ENCODE assay signal across 8 cellular contexts in the genomic region with DNA sequence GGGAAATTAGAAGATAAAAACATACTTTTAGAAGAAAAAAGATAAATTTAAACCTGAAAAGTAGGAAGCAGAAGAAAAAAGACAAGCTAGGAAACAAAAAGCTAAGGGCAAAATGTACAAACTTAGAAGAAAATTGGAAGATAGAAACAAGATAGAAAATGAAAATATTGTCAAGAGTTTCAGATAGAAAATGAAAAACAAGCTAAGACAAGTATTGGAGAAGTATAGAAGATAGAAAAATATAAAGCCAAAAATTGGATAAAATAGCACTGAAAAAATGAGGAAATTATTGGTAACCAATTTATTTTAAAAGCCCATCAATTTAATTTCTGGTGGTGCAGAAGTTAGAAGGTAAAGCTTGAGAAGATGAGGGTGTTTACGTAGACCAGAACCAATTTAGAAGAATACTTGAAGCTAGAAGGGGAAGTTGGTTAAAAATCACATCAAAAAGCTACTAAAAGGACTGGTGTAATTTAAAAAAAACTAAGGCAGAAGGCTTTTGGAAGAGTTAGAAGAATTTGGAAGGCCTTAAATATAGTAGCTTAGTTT. TPM values are rescaled to one million over a fixed set of nuclear protein-coding genes. Genes with fewer than 3 reads are reported as not detected.
A peak's percentile ranks its signal among the peaks of the same experiment; 100 is the strongest.
DNase-seq lines count a peak whose midpoint lies in the region; ATAC-seq and TF ChIP-seq lines count a peak whose summit lies in the region.

No MANE protein-coding gene starts in this region.

- H3K4me3 ChIP-seq in liver (ENCODE audit: low read depth in 1 of 3, low read length in 3 of 3) (peak overlapping the region; percentile 67 to 100 (median 85)), tibial nerve (peak overlapping the region; percentile 63 to 76 (median 70))

- peak overlapping the region; percentile 99 for H3K27ac ChIP-seq in angular gyrus (ENCODE audit: low read depth, low read length)
- H3K27ac ChIP-seq in liver (ENCODE audit: low read depth in 1 of 2, low read length in 2 of 2), result peak overlapping the region; percentile 100
- peak overlapping the region; percentile 93 to 99 (median 94) for H3K27ac ChIP-seq in tibial nerve

- TF ChIP-seq RAD21 in liver (IDR thresholded peaks at IDR 0.05), result no peak

- peak overlapping the region; percentile 100 for H3K9ac ChIP-seq in liver (ENCODE audit: low read depth in 1 of 2, low read length in 2 of 2)

- ATAC-seq in GM21390 (IDR thresholded peaks at IDR 0.05; ENCODE audit: unreplicated experiment), result no peak

- H3K27me3 ChIP-seq in liver (ENCODE audit: control insufficient read depth in 4 of 4, insufficient read depth in 4 of 4, low read length in 3 of 4) (no peaks in the 10 kb centered on the region), tibial nerve (no peaks in the 10 kb centered on the region)

- WGBS in liver, result 1% methylated on average over 1 of the region's 1 CpG
- WGBS in tibial nerve, 2 donors, result 0% methylated on average over 1 of the region's 1 CpG

- TF ChIP-seq CTCF in liver (IDR thresholded peaks at IDR 0.05; ENCODE audit: low read depth, low read length, missing input control), result no peak
- no peak for TF ChIP-seq CTCF in tibial nerve (IDR thresholded peaks at IDR 0.05)

- in situ Hi-C loops in KBM-7 (cut with MboI; ENCODE audit: low pct_unique_long_range_greater_than_20kb, low sequenced_read_pairs), result no loop called here

- no peak for TF ChIP-seq EP300 in tibial nerve (IDR thresholded peaks at IDR 0.05)

- H3K36me3 ChIP-seq in liver (ENCODE audit: control insufficient read depth in 4 of 4, insufficient read depth in 3 of 4, low read depth in 1 of 4, low read length in 3 of 4) (peaks cover 3 to 31% (median 11%) of the 10 kb centered on the region in 4 donors), tibial nerve (peaks cover 8 to 38% (median 24%) of the 10 kb centered on the region in 3 donors)

- TF ChIP-seq POLR2A in tibial nerve (IDR thresholded peaks at IDR 0.05), result no peak

- H3K9me3 ChIP-seq in liver (ENCODE audit: control insufficient read depth in 4 of 4, low read length in 3 of 4) (no peaks in the 10 kb centered on the region), tibial nerve (no peaks in the 10 kb centered on the region)

- peaks cover 3 to 30% (median 18%) of the 10 kb centered on the region in 4 donors for H3K4me1 ChIP-seq in liver (ENCODE audit: control insufficient read depth in 4 of 4, insufficient read depth in 4 of 4, low read length in 3 of 4)
- H3K4me1 ChIP-seq in tibial nerve, result peaks cover 0 to 24% (median 18%) of the 10 kb centered on the region in 4 donors

- peak; percentile 7 for DNase-seq in NCI-H748 treated with DMSO at 0.1 percent for 48 hours (lab: John Stamatoyannopoulos, UW)
- DNase-seq in NCI-H748 (lab: John Stamatoyannopoulos, UW; ENCODE audit: unreplicated experiment), result no peak
- DNase-seq in tibial nerve (ENCODE audit: low spot score in 2 of 2), result no peak
- DNase-seq in cerebellum (ENCODE audit: low spot score), result no peak
- no peak for DNase-seq in KBM-7

TF ChIP-seq in liver, 16 proteins besides CTCF, POLR2A, EP300 and RAD21:
- no peak for TF ChIP-seq JUND (IDR thresholded peaks at IDR 0.05)
- TF ChIP-seq YY1 (IDR thresholded peaks at IDR 0.05), result no peak
- TF ChIP-seq, protein P1, sequence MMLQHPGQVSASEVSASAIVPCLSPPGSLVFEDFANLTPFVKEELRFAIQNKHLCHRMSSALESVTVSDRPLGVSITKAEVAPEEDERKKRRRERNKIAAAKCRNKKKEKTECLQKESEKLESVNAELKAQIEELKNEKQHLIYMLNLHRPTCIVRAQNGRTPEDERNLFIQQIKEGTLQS (IDR thresholded peaks at IDR 0.05), result no peak
- no peak for TF ChIP-seq RXRA (IDR thresholded peaks at IDR 0.05)
- TF ChIP-seq FOXA1 (IDR thresholded peaks at IDR 0.05), result no peak
- TF ChIP-seq, protein P2, sequence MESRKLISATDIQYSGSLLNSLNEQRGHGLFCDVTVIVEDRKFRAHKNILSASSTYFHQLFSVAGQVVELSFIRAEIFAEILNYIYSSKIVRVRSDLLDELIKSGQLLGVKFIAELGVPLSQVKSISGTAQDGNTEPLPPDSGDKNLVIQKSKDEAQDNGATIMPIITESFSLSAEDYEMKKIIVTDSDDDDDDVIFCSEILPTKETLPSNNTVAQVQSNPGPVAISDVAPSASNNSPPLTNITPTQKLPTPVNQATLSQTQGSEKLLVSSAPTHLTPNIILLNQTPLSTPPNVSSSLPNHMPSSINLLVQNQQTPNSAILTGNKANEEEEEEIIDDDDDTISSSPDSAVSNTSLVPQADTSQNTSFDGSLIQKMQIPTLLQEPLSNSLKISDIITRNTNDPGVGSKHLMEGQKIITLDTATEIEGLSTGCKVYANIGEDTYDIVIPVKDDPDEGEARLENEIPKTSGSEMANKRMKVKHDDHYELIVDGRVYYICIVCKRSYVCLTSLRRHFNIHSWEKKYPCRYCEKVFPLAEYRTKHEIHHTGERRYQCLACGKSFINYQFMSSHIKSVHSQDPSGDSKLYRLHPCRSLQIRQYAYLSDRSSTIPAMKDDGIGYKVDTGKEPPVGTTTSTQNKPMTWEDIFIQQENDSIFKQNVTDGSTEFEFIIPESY (IDR thresholded peaks at IDR 0.05), result no peak
- TF ChIP-seq SP1 (IDR thresholded peaks at IDR 0.05), result no peak
- TF ChIP-seq HNF4G (IDR thresholded peaks at IDR 0.05), result no peak
- TF ChIP-seq, protein P3, sequence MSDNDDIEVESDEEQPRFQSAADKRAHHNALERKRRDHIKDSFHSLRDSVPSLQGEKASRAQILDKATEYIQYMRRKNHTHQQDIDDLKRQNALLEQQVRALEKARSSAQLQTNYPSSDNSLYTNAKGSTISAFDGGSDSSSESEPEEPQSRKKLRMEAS (IDR thresholded peaks at IDR 0.05), result no peak
- TF ChIP-seq HNF4A (conservative IDR thresholded peaks at IDR 0.05), result no peak
- no peak for TF ChIP-seq NR2F2 (IDR thresholded peaks at IDR 0.05)
- TF ChIP-seq EGR1 (IDR thresholded peaks at IDR 0.05; ENCODE audit: low read depth in 2 of 2), result no peak
- TF ChIP-seq, protein P4, sequence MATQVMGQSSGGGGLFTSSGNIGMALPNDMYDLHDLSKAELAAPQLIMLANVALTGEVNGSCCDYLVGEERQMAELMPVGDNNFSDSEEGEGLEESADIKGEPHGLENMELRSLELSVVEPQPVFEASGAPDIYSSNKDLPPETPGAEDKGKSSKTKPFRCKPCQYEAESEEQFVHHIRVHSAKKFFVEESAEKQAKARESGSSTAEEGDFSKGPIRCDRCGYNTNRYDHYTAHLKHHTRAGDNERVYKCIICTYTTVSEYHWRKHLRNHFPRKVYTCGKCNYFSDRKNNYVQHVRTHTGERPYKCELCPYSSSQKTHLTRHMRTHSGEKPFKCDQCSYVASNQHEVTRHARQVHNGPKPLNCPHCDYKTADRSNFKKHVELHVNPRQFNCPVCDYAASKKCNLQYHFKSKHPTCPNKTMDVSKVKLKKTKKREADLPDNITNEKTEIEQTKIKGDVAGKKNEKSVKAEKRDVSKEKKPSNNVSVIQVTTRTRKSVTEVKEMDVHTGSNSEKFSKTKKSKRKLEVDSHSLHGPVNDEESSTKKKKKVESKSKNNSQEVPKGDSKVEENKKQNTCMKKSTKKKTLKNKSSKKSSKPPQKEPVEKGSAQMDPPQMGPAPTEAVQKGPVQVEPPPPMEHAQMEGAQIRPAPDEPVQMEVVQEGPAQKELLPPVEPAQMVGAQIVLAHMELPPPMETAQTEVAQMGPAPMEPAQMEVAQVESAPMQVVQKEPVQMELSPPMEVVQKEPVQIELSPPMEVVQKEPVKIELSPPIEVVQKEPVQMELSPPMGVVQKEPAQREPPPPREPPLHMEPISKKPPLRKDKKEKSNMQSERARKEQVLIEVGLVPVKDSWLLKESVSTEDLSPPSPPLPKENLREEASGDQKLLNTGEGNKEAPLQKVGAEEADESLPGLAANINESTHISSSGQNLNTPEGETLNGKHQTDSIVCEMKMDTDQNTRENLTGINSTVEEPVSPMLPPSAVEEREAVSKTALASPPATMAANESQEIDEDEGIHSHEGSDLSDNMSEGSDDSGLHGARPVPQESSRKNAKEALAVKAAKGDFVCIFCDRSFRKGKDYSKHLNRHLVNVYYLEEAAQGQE (IDR thresholded peaks at IDR 0.05), result no peak
- TF ChIP-seq GABPA (IDR thresholded peaks at IDR 0.05 in 1 of 2, conservative IDR thresholded peaks at IDR 0.05 in 1 of 2), result no peak
- TF ChIP-seq TAF1 (conservative IDR thresholded peaks at IDR 0.05), result no peak
- no peak for TF ChIP-seq FOXA2 (IDR thresholded peaks at IDR 0.05)

RNA-seq across cellular contexts. Expression of a gene that starts 0.9 kb away (rescaled TPM):
- total RNA-seq in liver (1,000 to 10,000 TPM; 3,688 to 8,306 TPM), tibial nerve (over 10,000 TPM; 20,649 to 23,532 (median 22,230) TPM), cerebellum (17,703 TPM)
- polyA plus RNA-seq in liver, result 1,000 to 10,000 TPM in 1 of 2 donors, 10 to 100 TPM in 1; 11.9 to 3,868 TPM

RNA-seq across cellular contexts. Expression of a gene that starts 25.1 kb away (rescaled TPM):
- 10 to 100 TPM; 33.7 to 59.5 TPM for total RNA-seq in liver
- polyA plus RNA-seq in liver, result 10 to 100 TPM; 45.6 to 62.0 TPM
- total RNA-seq in tibial nerve, result 100 to 1,000 TPM; 109 to 128 (median 112) TPM
- 30.7 TPM for total RNA-seq in cerebellum

RNA-seq across cellular contexts. Expression of a gene that starts 58.4 kb away (rescaled TPM):
- 10 to 100 TPM; 16.0 to 17.9 TPM for total RNA-seq in liver
- 10 to 100 TPM in 1 of 2 donors, 1 to 10 TPM in 1; 8.8 to 46.2 TPM for polyA plus RNA-seq in liver
- total RNA-seq in tibial nerve, result 100 to 1,000 TPM; 236 to 476 (median 386) TPM
- total RNA-seq in cerebellum, result 27.9 TPM
